ENCODE assay signal across 16 cellular contexts in genomic region chr3:74535281-74535680, GRCh38.
DNase-seq lines count a peak whose midpoint lies in the region; ATAC-seq, FAIRE-seq and TF ChIP-seq lines count a peak whose summit lies in the region.
"Had no signal": no experiment of that assay in that cellular context is flagged by ENCODE, and none has a peak within 500 bp of the region (broad histone marks: within the 10 kb centered on the region; RNA-seq: fewer than 3 reads in every experiment).

No MANE protein-coding gene starts in this region.

- H3K23ac ChIP-seq in H1 (ENCODE audit: insufficient read length), result no peak overlapping the region
- H3K23ac ChIP-seq in mesendoderm (ENCODE audit: low read length), result no peak overlapping the region

- H3K27ac Mint-ChIP-seq in GM23338, result no peak overlapping the region
- H3K27ac Mint-ChIP-seq in immature natural killer cell, result no peak overlapping the region
- H3K27ac Mint-ChIP-seq: B cell; CD8-positive, alpha-beta T cell had no signal

- H3K36me3 ChIP-seq in H1 (ENCODE audit: control insufficient read depth in 2 of 4, insufficient read depth in 4 of 4, low read length in 3 of 4), result no peaks in the 10 kb centered on the region
- H3K36me3 ChIP-seq in mesendoderm (ENCODE audit: control insufficient read depth, insufficient read depth, low read length), result no peaks in the 10 kb centered on the region
- no peaks in the 10 kb centered on the region for H3K36me3 ChIP-seq in GM23338 (ENCODE audit: insufficient read depth)
- H3K36me3 ChIP-seq: BLaER1 treated with 17β-estradiol and CSF1 and Interleukin-3, amounts not matched to agents 10 nM and 100 nM; HAP-1 had no signal

- TF ChIP-seq RAD21 in H1 (IDR thresholded peaks at IDR 0.05 in 1 of 2, conservative IDR thresholded peaks at IDR 0.05 in 1 of 2; ENCODE audit: low read depth in 2 of 2, low read length in 2 of 2), result no peak

- CTCF ChIA-PET in H1 (lab: Charles Lee; ENCODE audit: partially characterized antibody), result no interaction called here

- H3K9me3 Mint-ChIP-seq in GM23338 (no peaks in the 10 kb centered on the region; the same call in 2 of the 3 replicates), immature natural killer cell (peaks cover 11 to 62% (median 33%) of the 10 kb centered on the region in 6 donors)

- H3K9ac ChIP-seq in H1 (replicated peaks in 1 of 4; ENCODE audit: extremely low read depth in 1 of 4, low read depth in 3 of 4, low read length in 3 of 4), result no peak overlapping the region
- no peak overlapping the region for H3K9ac ChIP-seq in mesendoderm (ENCODE audit: low read length)
- H3K9ac ChIP-seq: BLaER1 treated with 17β-estradiol and CSF1 and Interleukin-3, amounts not matched to agents 10 nM and 100 nM had no signal

- H3K4me2 ChIP-seq in H1 (ENCODE audit: insufficient read depth in 1 of 2, low read depth in 2 of 2, low read length in 2 of 2) (no peak overlapping the region), mesendoderm (ENCODE audit: low read length) (no peak overlapping the region), GM23338 (no peak overlapping the region)
- H3K4me2 ChIP-seq: BLaER1 treated with 17β-estradiol and CSF1 and Interleukin-3, amounts not matched to agents 10 nM and 100 nM had no signal

- ATAC-seq in GM23338, result no peak
- ATAC-seq: CD8-positive, alpha-beta T cell; GM12878 had no signal

- no peak overlapping the region for H2BK120ac ChIP-seq in H1 (replicated peaks; ENCODE audit: low read depth, low read length)
- H2BK120ac ChIP-seq in mesendoderm (ENCODE audit: low read depth, low read length), result no peak overlapping the region

- FAIRE-seq in H1 (lab: Jason Lieb, UNC), result no peak
- FAIRE-seq: GM12878 had no signal

- no peaks in the 10 kb centered on the region for H3K36me3 Mint-ChIP-seq in GM23338 (ENCODE audit: low read depth)
- no peaks in the 10 kb centered on the region for H3K36me3 Mint-ChIP-seq in immature natural killer cell
- H3K36me3 Mint-ChIP-seq: CD8-positive, alpha-beta T cell had no signal

- no peak for TF ChIP-seq POLR2A in H1 (IDR thresholded peaks at IDR 0.05; ENCODE audit: control extremely low read depth in 1 of 2, low read depth in 2 of 2, low read length in 2 of 2)

- TF ChIP-seq EP300 in H1 (IDR thresholded peaks at IDR 0.05; ENCODE audit: borderline replicate concordance in 1 of 2, low read depth in 2 of 2, low read length in 2 of 2), result no peak

- H3K27me3 Mint-ChIP-seq in GM23338 (ENCODE audit: insufficient read depth, low read depth, poor library complexity), result peaks cover 3% of the 10 kb centered on the region
- peaks cover 0 to 2% (median 0%) of the 10 kb centered on the region in 3 donors for H3K27me3 Mint-ChIP-seq in immature natural killer cell (ENCODE audit: low read depth in 3 of 3)
- H3K27me3 Mint-ChIP-seq: B cell had no signal

- H4K5ac ChIP-seq in H1 (ENCODE audit: insufficient read length, low read depth, low read length) (no peak overlapping the region), mesendoderm (ENCODE audit: low read length) (no peak overlapping the region)

- POLR2A ChIA-PET in H1 (lab: Charles Lee; ENCODE audit: partially characterized antibody), result no interaction called here

- H3K27me3 ChIP-seq in H1 (replicated peaks in 1 of 4; ENCODE audit: control insufficient read depth in 3 of 4, extremely low read depth in 1 of 4, insufficient read depth in 3 of 4, low read length in 3 of 4) (no peaks in the 10 kb centered on the region), mesendoderm (ENCODE audit: insufficient read depth, low read length, poor library complexity) (no peaks in the 10 kb centered on the region), GM23338 (ENCODE audit: insufficient read depth) (no peaks in the 10 kb centered on the region)
- H3K27me3 ChIP-seq: BLaER1 treated with 17β-estradiol and CSF1 and Interleukin-3, amounts not matched to agents 10 nM and 100 nM had no signal

- H3K79me1 ChIP-seq in H1 (ENCODE audit: low read depth, low read length) (no peaks in the 10 kb centered on the region), mesendoderm (ENCODE audit: low read length) (no peaks in the 10 kb centered on the region)

- no peak overlapping the region for H2BK15ac ChIP-seq in H1 (ENCODE audit: low read length)
- no peak overlapping the region for H2BK15ac ChIP-seq in mesendoderm (replicated peaks; ENCODE audit: low read depth)

- H3K79me2 ChIP-seq in H1 (ENCODE audit: control insufficient read depth in 1 of 2, insufficient read depth in 2 of 2, low read length in 2 of 2) (no peaks in the 10 kb centered on the region), mesendoderm (ENCODE audit: control insufficient read depth, insufficient read depth, low read length) (no peaks in the 10 kb centered on the region), GM23338 (replicated peaks; ENCODE audit: insufficient read depth) (no peaks in the 10 kb centered on the region)

- H3K4me1 ChIP-seq in H1 (replicated peaks in 1 of 4; ENCODE audit: control insufficient read depth in 3 of 4, insufficient read depth in 4 of 4, low read length in 3 of 4), result no peaks in the 10 kb centered on the region
- no peaks in the 10 kb centered on the region for H3K4me1 ChIP-seq in mesendoderm (ENCODE audit: control insufficient read depth, low read depth, low read length)
- no peaks in the 10 kb centered on the region for H3K4me1 ChIP-seq in GM23338 (ENCODE audit: insufficient read depth)
- H3K4me1 ChIP-seq: BLaER1 treated with 17β-estradiol and CSF1 and Interleukin-3, amounts not matched to agents 10 nM and 100 nM; HAP-1 had no signal

- no peak overlapping the region for H3K14ac ChIP-seq in H1 (ENCODE audit: insufficient read length)

- H3K4me3 ChIP-seq in H1 (ENCODE audit: extremely low read depth in 1 of 4, insufficient read depth in 2 of 4, low read depth in 3 of 4, low read length in 4 of 4) (no peak overlapping the region), mesendoderm (ENCODE audit: low read length) (no peak overlapping the region), GM23338 (no peak overlapping the region)
- H3K4me3 ChIP-seq: BLaER1 treated with 17β-estradiol and CSF1 and Interleukin-3, amounts not matched to agents 10 nM and 100 nM; GM12878; HAP-1 had no signal

- no peak overlapping the region for H2BK12ac ChIP-seq in H1 (ENCODE audit: low read depth, low read length)

- H4K8ac ChIP-seq in H1 (ENCODE audit: extremely low read depth, insufficient read depth, low read length) (no peak overlapping the region), mesendoderm (ENCODE audit: low read depth, low read length) (no peak overlapping the region)

- H3K9me3 ChIP-seq in H1 (ENCODE audit: insufficient read depth in 2 of 2, low read depth in 1 of 2, low read length in 1 of 2), result no peaks in the 10 kb centered on the region
- H3K9me3 ChIP-seq: BLaER1 treated with 17β-estradiol and CSF1 and Interleukin-3, amounts not matched to agents 10 nM and 100 nM; HAP-1 had no signal

- no peak overlapping the region for H3K4me3 Mint-ChIP-seq in GM23338
- H3K4me3 Mint-ChIP-seq in immature natural killer cell, result no peak overlapping the region
- H3K4me3 Mint-ChIP-seq: B cell; CD8-positive, alpha-beta T cell had no signal

- 96% methylated on average over 3 of the region's 3 CpGs; no CpG with 5 or more reads in 1 of the 2 experiments for WGBS in H1 (ENCODE audit: extremely low coverage in 1 of 2, insufficient coverage in 1 of 2, insufficient read length in 1 of 2, insufficient replicate concordance in 2 of 2, low coverage in 1 of 2, low lambda C conversion rate in 2 of 2, missing lambda C conversion rate in 1 of 2), 2 experiments
- no CpG with 5 or more reads among the region's 3 CpGs for WGBS in mesendoderm (ENCODE audit: extremely low coverage, insufficient coverage, low lambda C conversion rate)

- H2BK20ac ChIP-seq in H1 (ENCODE audit: low read length), result no peak overlapping the region

- no peak for TF ChIP-seq CTCF in H1 (IDR thresholded peaks at IDR 0.05; ENCODE audit: control extremely low read depth in 1 of 3, insufficient read depth in 1 of 3, low read depth in 1 of 3, low read length in 3 of 3)
- no peak for TF ChIP-seq CTCF in GM23338 (conservative IDR thresholded peaks at IDR 0.05; ENCODE audit: low read depth in 2 of 2)

- H3K27ac ChIP-seq in H1 (ENCODE audit: low read depth, low read length) (no peak overlapping the region), mesendoderm (ENCODE audit: low read depth, low read length) (no peak overlapping the region), substantia nigra (ENCODE audit: low read depth, low read length, poor library complexity, severe bottlenecking) (no peak overlapping the region), GM23338 (ENCODE audit: low read depth) (no peak overlapping the region)
- H3K27ac ChIP-seq: BLaER1 treated with 17β-estradiol and CSF1 and Interleukin-3, amounts not matched to agents 10 nM and 100 nM had no signal

- H3K4me1 Mint-ChIP-seq in GM23338, result peaks cover 3% of the 10 kb centered on the region; the same call in 1 of the 3 replicates
- no peaks in the 10 kb centered on the region for H3K4me1 Mint-ChIP-seq in immature natural killer cell
- H3K4me1 Mint-ChIP-seq: B cell had no signal

- DNase-seq in Ammon's horn (ENCODE audit: low spot score), result peak; percentile 13
- peak; percentile 23 for DNase-seq in NCI-H69 (lab: John Stamatoyannopoulos, UW)
- DNase-seq in H1 (ENCODE audit: low read depth in 1 of 2, low spot score in 2 of 2), result no peak
- peak; percentile 70 for DNase-seq in mesendoderm
- no peak for DNase-seq in substantia nigra (lab: John Stamatoyannopoulos, UW)
- DNase-seq in GM23338 (ENCODE audit: low spot score), result no peak
- no peak for DNase-seq in immature natural killer cell
- DNase-seq: 8988T; Calu3; CD8-positive, alpha-beta T cell; DND-41; EL had no signal

- H2BK5ac ChIP-seq in H1 (ENCODE audit: low read depth, low read length), result no peak overlapping the region
- H2BK5ac ChIP-seq in mesendoderm (ENCODE audit: low read length), result no peak overlapping the region

- no peaks in the 10 kb centered on the region for H3F3A ChIP-seq in GM23338 (replicated peaks; ENCODE audit: low read depth)

- H4K20me1 ChIP-seq in H1 (replicated peaks in 1 of 2; ENCODE audit: control insufficient read depth in 1 of 2, insufficient read depth in 2 of 2, low read length in 2 of 2), result no peaks in the 10 kb centered on the region
- no peaks in the 10 kb centered on the region for H4K20me1 ChIP-seq in GM23338 (replicated peaks; ENCODE audit: insufficient read depth)
- H4K20me1 ChIP-seq: BLaER1 treated with 17β-estradiol and CSF1 and Interleukin-3, amounts not matched to agents 10 nM and 100 nM had no signal

- H3K18ac ChIP-seq in H1 (ENCODE audit: extremely low read depth, low read length) (no peak overlapping the region), mesendoderm (ENCODE audit: low read length) (no peak overlapping the region)

- no peaks in the 10 kb centered on the region for H3K23me2 ChIP-seq in H1 (ENCODE audit: low read depth, low read length)

- H3K4ac ChIP-seq in H1 (replicated peaks; ENCODE audit: insufficient read length, low read depth, low read length), result no peak overlapping the region
- no peak overlapping the region for H3K4ac ChIP-seq in mesendoderm (ENCODE audit: low read depth, low read length)

- H3K9me2 ChIP-seq in GM23338 (ENCODE audit: insufficient read depth), result no peaks in the 10 kb centered on the region

- no peak overlapping the region for H3K56ac ChIP-seq in H1 (replicated peaks; ENCODE audit: insufficient read length, low read depth, low read length)
- no peak overlapping the region for H3K56ac ChIP-seq in mesendoderm (ENCODE audit: low read length)

- H2AK5ac ChIP-seq in H1 (ENCODE audit: low read depth, low read length) (no peak overlapping the region), mesendoderm (ENCODE audit: low read length) (no peak overlapping the region)

- H4K91ac ChIP-seq in H1 (replicated peaks; ENCODE audit: insufficient read length, low read length), result no peak overlapping the region

- H2AFZ ChIP-seq in H1 (ENCODE audit: low read length), result peak overlapping the region; percentile 29; the same call in 1 of the 2 replicates
- no peak overlapping the region for H2AFZ ChIP-seq in GM23338

Comparison
In these comparisons a context has a peak if more than half of its experiments do, and no peak if none do; other contexts are left out.
1. DNase-seq: peak in Ammon's horn (single experiment), NCI-H69 (single experiment) and mesendoderm (single experiment); none in H1 (0 of 2), substantia nigra (0 of 49), GM23338 (single experiment) and immature natural killer cell (0 of 3).